In the genomic region with DNA sequence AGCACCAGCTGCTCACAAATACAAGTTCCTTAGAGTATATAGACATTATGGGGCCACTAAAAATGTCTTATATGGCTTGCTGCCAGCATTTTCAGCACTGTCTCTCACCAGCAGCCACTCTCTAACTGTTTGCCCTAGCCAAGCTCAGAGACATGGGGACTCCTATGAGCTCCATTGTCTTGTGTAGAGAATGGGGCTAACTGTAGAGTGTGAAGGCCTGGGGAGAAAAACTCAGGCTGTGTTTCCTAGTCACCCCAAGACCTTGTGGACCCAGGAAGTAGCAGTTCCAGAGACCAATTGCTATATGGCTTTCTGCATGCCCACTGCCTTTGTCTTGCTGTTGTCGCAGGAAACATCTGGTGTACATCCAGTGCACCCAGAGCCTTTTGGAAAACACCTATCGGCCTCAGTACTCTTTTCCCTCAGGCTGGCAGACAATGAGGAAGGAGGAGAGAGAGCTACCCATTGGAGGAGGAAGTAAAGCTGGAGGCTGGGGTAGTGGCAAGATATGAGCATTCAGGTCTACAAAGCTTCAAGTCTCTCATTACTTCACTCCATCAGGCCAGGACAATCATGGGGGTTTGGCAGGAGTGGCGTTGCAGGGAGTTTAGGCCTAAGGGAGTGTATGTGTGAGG, we compare ENCODE assay signal across 12 cellular contexts. TPM values are rescaled to one million over a fixed set of nuclear protein-coding genes. Genes with fewer than 3 reads are reported as not detected.
A peak's percentile ranks its signal among the peaks of the same experiment; 100 is the strongest.
DNase-seq lines count a peak whose midpoint lies in the region; ATAC-seq and TF ChIP-seq lines count a peak whose summit lies in the region.
"Had no signal": no experiment of that assay in that cellular context is flagged by ENCODE, and none has a peak within 500 bp of the region (broad histone marks: within the 10 kb centered on the region; RNA-seq: fewer than 3 reads in every experiment).

No MANE protein-coding gene starts in this region.

- H3K4me3 ChIP-seq in muscle layer of colon (ENCODE audit: low read depth in 1 of 2, low read length in 2 of 2): no peak overlapping the region
- no peak overlapping the region for H3K4me3 ChIP-seq in mesendoderm (ENCODE audit: low read length)
- no peak overlapping the region for H3K4me3 ChIP-seq in body of pancreas
- H3K4me3 ChIP-seq: A549 had no signal

- ATAC-seq in GM21447 (IDR thresholded peaks at IDR 0.05; ENCODE audit: unreplicated experiment) (peak; percentile 20), HG03460 (IDR thresholded peaks at IDR 0.05; ENCODE audit: unreplicated experiment) (peak; percentile 22), body of pancreas (no peak)
- ATAC-seq: A549 had no signal

- no peak overlapping the region for H2BK15ac ChIP-seq in mesendoderm (replicated peaks; ENCODE audit: low read depth)

- peak; percentile 25 for DNase-seq in NCI-H2171 treated with DMSO at 0.1 percent for 48 hours (lab: John Stamatoyannopoulos, UW)
- no peak for DNase-seq in NCI-H2171 (lab: John Stamatoyannopoulos, UW)
- DNase-seq in NCI-H187 treated with DMSO at 0.1 percent for 48 hours (lab: John Stamatoyannopoulos, UW): no peak
- no peak for DNase-seq in mesendoderm
- DNase-seq in body of pancreas: no peak
- DNase-seq: activated naive CD4-positive, alpha-beta T cell treated with anti-CD3 and anti-CD28 coated beads for 36 hours; endodermal cell; islet precursor cell had no signal

- H3K27me3 ChIP-seq in muscle layer of colon (ENCODE audit: control insufficient read depth in 1 of 2, insufficient read depth in 2 of 2, low read length in 2 of 2) (no peaks in the 10 kb centered on the region), mesendoderm (ENCODE audit: insufficient read depth, low read length, poor library complexity) (no peaks in the 10 kb centered on the region), body of pancreas (no peaks in the 10 kb centered on the region)

- H3K4me2 ChIP-seq in mesendoderm (ENCODE audit: low read length): no peak overlapping the region
- H3K4me2 ChIP-seq: A549 had no signal

- H3K18ac ChIP-seq in mesendoderm (ENCODE audit: low read length): no peak overlapping the region

- H3K56ac ChIP-seq in mesendoderm (ENCODE audit: low read length): no peak overlapping the region

- H2BK120ac ChIP-seq in mesendoderm (ENCODE audit: low read depth, low read length): no peak overlapping the region

- H3K79me1 ChIP-seq in mesendoderm (ENCODE audit: low read length): no peaks in the 10 kb centered on the region

- no peak overlapping the region for H3K9ac ChIP-seq in muscle layer of colon (ENCODE audit: low read length)
- H3K9ac ChIP-seq in mesendoderm (ENCODE audit: low read length): no peak overlapping the region

- no peak overlapping the region for H3K23ac ChIP-seq in mesendoderm (ENCODE audit: low read length)

- H3K36me3 ChIP-seq in muscle layer of colon (ENCODE audit: insufficient read depth, low read length): no peaks in the 10 kb centered on the region
- no peaks in the 10 kb centered on the region for H3K36me3 ChIP-seq in mesendoderm (ENCODE audit: control insufficient read depth, insufficient read depth, low read length)
- H3K36me3 ChIP-seq in body of pancreas (replicated peaks in 1 of 2; ENCODE audit: insufficient read depth in 1 of 2, low read depth in 2 of 2): no peaks in the 10 kb centered on the region

- H2BK5ac ChIP-seq in mesendoderm (ENCODE audit: low read length): no peak overlapping the region

- H3K9me3 ChIP-seq in muscle layer of colon (ENCODE audit: low read length) (no peaks in the 10 kb centered on the region), body of pancreas (no peaks in the 10 kb centered on the region)
- H3K9me3 ChIP-seq: A549 had no signal

- TF ChIP-seq POLR2A in body of pancreas (IDR thresholded peaks at IDR 0.05): no peak

- H4K5ac ChIP-seq in mesendoderm (ENCODE audit: low read length): no peak overlapping the region

- H3K4ac ChIP-seq in mesendoderm (ENCODE audit: low read depth, low read length): no peak overlapping the region

- peak overlapping the region; percentile 56 for H3K27ac ChIP-seq in muscle layer of colon (ENCODE audit: low read depth, low read length)
- H3K27ac ChIP-seq in mesendoderm (ENCODE audit: low read depth, low read length): no peak overlapping the region
- H3K27ac ChIP-seq in body of pancreas: no peak overlapping the region
- H3K27ac ChIP-seq: A549 had no signal

- H3K4me1 ChIP-seq in muscle layer of colon (ENCODE audit: insufficient read depth, low read length) (peaks cover 34% of the 10 kb centered on the region), mesendoderm (ENCODE audit: control insufficient read depth, low read depth, low read length) (no peaks in the 10 kb centered on the region), body of pancreas (no peaks in the 10 kb centered on the region)
- H3K4me1 ChIP-seq: A549 had no signal

- no peak overlapping the region for H4K8ac ChIP-seq in mesendoderm (ENCODE audit: low read depth, low read length)

- no peaks in the 10 kb centered on the region for H3K79me2 ChIP-seq in mesendoderm (ENCODE audit: control insufficient read depth, insufficient read depth, low read length)

- TF ChIP-seq CTCF in body of pancreas (IDR thresholded peaks at IDR 0.05): no peak

- no CpG with 5 or more reads among the region's 3 CpGs for WGBS in mesendoderm (ENCODE audit: extremely low coverage, insufficient coverage, low lambda C conversion rate)
- 86 to 94% methylated on average over 3 of the region's 3 CpGs for WGBS in body of pancreas, 2 donors

- no peak overlapping the region for H2AK5ac ChIP-seq in mesendoderm (ENCODE audit: low read length)

- intact Hi-C loops in body of pancreas (cut with DNase I): no loop called here

RNA-seq across cellular contexts. Expression of gene ENTPD1, which starts 28.4 kb away (rescaled TPM):
- polyA plus RNA-seq in mesendoderm (2013, experiment 1 of 2): 0.41 TPM
- 0.31 TPM for polyA plus RNA-seq in mesendoderm (2013, experiment 2 of 2)
- 1 to 10 TPM; 2.1 to 3.0 TPM for total RNA-seq in body of pancreas
